14 cellular contexts compared by ENCODE assay signal in the genomic region with DNA sequence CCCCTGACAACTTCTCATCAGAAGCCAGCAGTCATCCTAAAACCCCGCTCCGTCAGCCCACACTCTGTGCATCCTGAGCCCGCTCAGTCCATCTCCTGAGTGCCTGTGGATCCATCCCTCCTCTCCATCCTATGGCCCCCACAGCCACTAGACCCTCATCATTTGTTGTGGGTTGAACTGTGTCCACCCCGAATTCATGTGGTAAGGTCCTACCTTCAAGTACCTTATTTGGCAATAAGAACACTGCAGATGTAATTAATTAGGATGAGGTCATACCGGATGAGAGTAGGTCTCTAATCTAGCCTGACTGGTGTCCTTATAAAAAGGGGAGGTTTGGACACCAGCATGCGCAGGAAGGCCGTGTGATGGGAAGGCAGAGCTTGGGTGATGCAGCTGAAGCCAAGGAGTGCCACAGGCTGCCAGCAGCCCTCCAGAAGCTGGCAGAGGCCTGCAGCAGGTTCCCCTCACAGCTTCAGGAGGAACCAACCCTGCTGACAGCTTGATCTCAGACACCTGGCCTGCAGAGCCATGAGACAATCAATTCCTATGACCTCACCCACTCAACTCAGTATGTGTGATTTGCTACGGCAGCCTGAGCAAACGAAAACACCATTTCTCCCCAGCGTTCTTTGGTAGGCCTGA.
A peak's percentile ranks its signal among the peaks of the same experiment; 100 is the strongest.
DNase-seq lines count a peak whose midpoint lies in the region; ATAC-seq and TF ChIP-seq lines count a peak whose summit lies in the region.
"Had no signal": no experiment of that assay in that cellular context is flagged by ENCODE, and none has a peak within 500 bp of the region (broad histone marks: within the 10 kb centered on the region; RNA-seq: fewer than 3 reads in every experiment).

No MANE protein-coding gene starts in this region.

- H3K4me1 ChIP-seq in breast epithelium (no peaks in the 10 kb centered on the region), cardiac muscle cell (ENCODE audit: low read depth) (no peaks in the 10 kb centered on the region), uterus (no peaks in the 10 kb centered on the region)

- intact Hi-C loops in breast epithelium (cut with DNase I; ENCODE audit: low total_unique reads) (no loop called here), MCF 10A (cut with micrococcal nuclease) (no loop called here), uterus (cut with DNase I; ENCODE audit: low total_unique reads) (no loop called here)

- H3K36me3 Mint-ChIP-seq in MCF 10A (ENCODE audit: insufficient read depth, unreplicated experiment) = no peaks in the 10 kb centered on the region
- H3K36me3 Mint-ChIP-seq: activated naive CD4-positive, alpha-beta T cell treated with anti-CD3 and anti-CD28 coated beads, Interleukin-2, amount 50 U/mL, for 24 hours; CD8-positive, alpha-beta T cell had no signal

- TF ChIP-seq POLR2A in breast epithelium (IDR thresholded peaks at IDR 0.05) (no peak), uterus (IDR thresholded peaks at IDR 0.05) (no peak)

- no TSS peak for BruUV-seq in MCF 10A (replicated peaks; lab: Mats Ljungman, UMichigan)

- H3K4me3 Mint-ChIP-seq in MCF 10A (ENCODE audit: unreplicated experiment) = no peak overlapping the region
- H3K4me3 Mint-ChIP-seq: activated naive CD4-positive, alpha-beta T cell treated with anti-CD3 and anti-CD28 coated beads, Interleukin-2, amount 50 U/mL, for 24 hours; CD8-positive, alpha-beta T cell; T-helper 17 cell had no signal

- no peak for ATAC-seq in activated CD4-positive, CD25-positive, alpha-beta regulatory T cell treated with anti-CD3 and anti-CD28 coated beads, Interleukin-2, amount 50 U/mL, for 24 hours
- ATAC-seq: CD8-positive, alpha-beta T cell; T-helper 17 cell had no signal

- POLR2A ChIA-PET in MCF 10A (lab: Yijun Ruan, JAX) = no interaction called here

- no peaks in the 10 kb centered on the region for H3K27me3 ChIP-seq in breast epithelium
- no peaks in the 10 kb centered on the region for H3K27me3 ChIP-seq in cardiac muscle cell
- no peaks in the 10 kb centered on the region for H3K27me3 ChIP-seq in uterus

- no peak overlapping the region for H3K27ac Mint-ChIP-seq in MCF 10A (ENCODE audit: low read depth, unreplicated experiment)
- H3K27ac Mint-ChIP-seq: activated naive CD4-positive, alpha-beta T cell treated with anti-CD3 and anti-CD28 coated beads, Interleukin-2, amount 50 U/mL, for 24 hours; CD8-positive, alpha-beta T cell; T-helper 17 cell had no signal

- CTCF ChIA-PET in MCF 10A (lab: Yijun Ruan, JAX) = no interaction called here

- H3K9me3 Mint-ChIP-seq in MCF 10A (ENCODE audit: unreplicated experiment) = no peaks in the 10 kb centered on the region
- H3K9me3 Mint-ChIP-seq: activated naive CD4-positive, alpha-beta T cell treated with anti-CD3 and anti-CD28 coated beads, Interleukin-2, amount 50 U/mL, for 24 hours; CD8-positive, alpha-beta T cell had no signal

- peaks cover 1% of the 10 kb centered on the region for H3K27me3 Mint-ChIP-seq in MCF 10A (ENCODE audit: insufficient read depth, unreplicated experiment)
- H3K27me3 Mint-ChIP-seq: activated naive CD4-positive, alpha-beta T cell treated with anti-CD3 and anti-CD28 coated beads, Interleukin-2, amount 50 U/mL, for 24 hours had no signal

- TF ChIP-seq CTCF in breast epithelium (IDR thresholded peaks at IDR 0.05) (no peak), MCF 10A (IDR thresholded peaks at IDR 0.05; ENCODE audit: unreplicated experiment) (no peak), cardiac muscle cell (IDR thresholded peaks at IDR 0.05; ENCODE audit: low read depth, low read length) (no peak), uterus (IDR thresholded peaks at IDR 0.05) (no peak)

- H3K36me3 ChIP-seq in breast epithelium (no peaks in the 10 kb centered on the region), cardiac muscle cell (no peaks in the 10 kb centered on the region), uterus (no peaks in the 10 kb centered on the region)

- DNase-seq in breast epithelium (ENCODE audit: low spot score in 2 of 2) (no peak), MCF 10A (ENCODE audit: unreplicated experiment) (no peak), NCI-H446 treated with DMSO at 0.1 percent for 48 hours (lab: John Stamatoyannopoulos, UW) (peak; percentile 35), cardiac muscle cell (ENCODE audit: low read depth in 1 of 2, low spot score in 1 of 2) (peak in 1 of 2 donors; percentile 17), uterus (peak; percentile 41 to 45), CD1c-positive myeloid dendritic cell (ENCODE audit: extremely low spot score) (no peak)
- DNase-seq in stimulated activated CD8-positive, alpha-beta memory T cell treated with anti-CD3 and anti-CD28 coated beads, Interleukin-4, amount 100 ng/mL, for 48 hours = no peak
- DNase-seq: ACHN; CD8-positive, alpha-beta T cell; effector CD8-positive, alpha-beta T cell; NCI-H82; T-helper 17 cell had no signal

- no peaks in the 10 kb centered on the region for H3K4me1 Mint-ChIP-seq in MCF 10A (ENCODE audit: insufficient read depth, unreplicated experiment)
- H3K4me1 Mint-ChIP-seq: activated naive CD4-positive, alpha-beta T cell treated with anti-CD3 and anti-CD28 coated beads, Interleukin-2, amount 50 U/mL, for 24 hours had no signal

- H3K4me3 ChIP-seq in breast epithelium = no peak overlapping the region
- no peak overlapping the region for H3K4me3 ChIP-seq in cardiac muscle cell
- no peak overlapping the region for H3K4me3 ChIP-seq in uterus

- H3K9me3 ChIP-seq in breast epithelium = no peaks in the 10 kb centered on the region
- H3K9me3 ChIP-seq in cardiac muscle cell (ENCODE audit: low read depth) = no peaks in the 10 kb centered on the region
- no peaks in the 10 kb centered on the region for H3K9me3 ChIP-seq in uterus

- H3K27ac ChIP-seq in breast epithelium = peak overlapping the region; percentile 8 to 32
- H3K27ac ChIP-seq in cardiac muscle cell = peak overlapping the region; percentile 45
- H3K27ac ChIP-seq in uterus = peak overlapping the region in 1 of 2 donors; percentile 54

Comparison
In these comparisons a context has a peak if more than half of its experiments do, and no peak if none do; other contexts are left out.
1. DNase-seq: peak in NCI-H446 treated with DMSO at 0.1 percent for 48 hours (single experiment) and uterus (2 of 2); none in breast epithelium (0 of 2), MCF 10A (single experiment), stimulated activated CD8-positive, alpha-beta memory T cell treated with anti-CD3 and anti-CD28 coated beads, Interleukin-4, amount 100 ng/mL, for 48 hours (single experiment) and CD1c-positive myeloid dendritic cell (single experiment).